In genomic region chr12:120999191-121000120, GRCh38 we compare ENCODE assay signal across 14 cellular contexts. TPM values are rescaled to one million over a fixed set of nuclear protein-coding genes. Genes with fewer than 3 reads are reported as not detected.
DNase-seq lines count a peak whose midpoint lies in the region; ATAC-seq and TF ChIP-seq lines count a peak whose summit lies in the region.
"Had no signal": no experiment of that assay in that cellular context is flagged by ENCODE, and none has a peak within 500 bp of the region (broad histone marks: within the 10 kb centered on the region; RNA-seq: fewer than 3 reads in every experiment).

No MANE protein-coding gene starts in this region.

- no CpG with 5 or more reads among the region's 23 CpGs for WGBS in neuronal stem cell (ENCODE audit: extremely low coverage in 2 of 2, insufficient read length in 2 of 2, insufficient replicate concordance in 1 of 2), 2 donors
- 36% methylated on average over 15 of the region's 23 CpGs for whole genome bisulfite sequencing in suprapubic skin

- H2AK5ac ChIP-seq in neuronal stem cell (ENCODE audit: low read depth, low read length), result peak overlapping the region; percentile 12

- H3K27me3 ChIP-seq in Panc1 (ENCODE audit: control insufficient read depth, insufficient read depth, low read length) (no peaks in the 10 kb centered on the region), neuronal stem cell (ENCODE audit: control insufficient read depth in 3 of 3, insufficient read depth in 3 of 3, low read depth in 1 of 3, low read length in 3 of 3) (no peaks in the 10 kb centered on the region), suprapubic skin (peaks cover 5% of the 10 kb centered on the region)

- TF ChIP-seq POLR2A in suprapubic skin (IDR thresholded peaks at IDR 0.05), result no peak

- no peaks in the 10 kb centered on the region for H3K79me1 ChIP-seq in neuronal stem cell (ENCODE audit: low read depth, low read length)

- H3K36me3 ChIP-seq in Panc1 (ENCODE audit: control insufficient read depth, insufficient read depth, low read length) (no peaks in the 10 kb centered on the region), neuronal stem cell (replicated peaks in 1 of 2; ENCODE audit: control insufficient read depth in 2 of 2, insufficient read depth in 2 of 2, low read length in 2 of 2) (peaks cover 11 to 26% of the 10 kb centered on the region in 2 donors), suprapubic skin (peaks cover 32% of the 10 kb centered on the region)

- no peak overlapping the region for H4K91ac ChIP-seq in neuronal stem cell (ENCODE audit: low read depth, low read length, poor library complexity)

- no peak overlapping the region for H3K4ac ChIP-seq in neuronal stem cell (ENCODE audit: low read length)

- no TSS peak for BruUV-seq in Panc1 (replicated peaks; lab: Mats Ljungman, UMichigan)

- CTCF ChIA-PET in Panc1 (lab: Charles Lee), result no interaction called here

- no peak overlapping the region for H2BK12ac ChIP-seq in neuronal stem cell (ENCODE audit: low read length)

- H4K8ac ChIP-seq in neuronal stem cell (ENCODE audit: low read depth, low read length), result no peak overlapping the region

- no peak overlapping the region for H3K14ac ChIP-seq in neuronal stem cell (ENCODE audit: low read length)

- in situ Hi-C loops in Panc1 (cut with HindIII; ENCODE audit: low pct_unique_long_range_greater_than_20kb, low sequenced_read_pairs) (no loop called here), G401 (cut with HindIII; ENCODE audit: low sequenced_read_pairs) (no loop called here)

- intact Hi-C loops in Panc1 (cut with micrococcal nuclease; ENCODE audit: unreplicated experiment), result no loop called here

- ATAC-seq in Panc1, result peak; percentile 55; the same call in 1 of the 2 replicates

- POLR2A ChIA-PET in Panc1 (lab: Charles Lee), result no interaction called here

- no peaks in the 10 kb centered on the region for H3K9me3 ChIP-seq in Panc1 (ENCODE audit: control insufficient read depth, insufficient read depth, low read depth, low read length)
- H3K9me3 ChIP-seq in neuronal stem cell (replicated peaks in 1 of 2; ENCODE audit: control insufficient read depth in 2 of 2, insufficient read depth in 1 of 2, low read depth in 1 of 2, low read length in 2 of 2), result peaks cover 0 to 2% of the 10 kb centered on the region in 2 donors
- no peaks in the 10 kb centered on the region for H3K9me3 ChIP-seq in suprapubic skin

- H3K18ac ChIP-seq in neuronal stem cell (ENCODE audit: low read length), result peak overlapping the region; percentile 39

- TF ChIP-seq EP300 in suprapubic skin (IDR thresholded peaks at IDR 0.05), result no peak

- no peak overlapping the region for H2AFZ ChIP-seq in neuronal stem cell (ENCODE audit: low read length)

- no peak overlapping the region for H3K4me3 ChIP-seq in Panc1 (ENCODE audit: low read depth in 2 of 2, low read length in 2 of 2)
- no peak overlapping the region for H3K4me3 ChIP-seq in neuronal stem cell (ENCODE audit: low read length in 2 of 2)
- H3K4me3 ChIP-seq in suprapubic skin, result no peak overlapping the region

- peak overlapping the region; percentile 70 for H3K23ac ChIP-seq in neuronal stem cell (ENCODE audit: low read depth, low read length, poor library complexity)

- TF ChIP-seq CTCF in Panc1 (IDR thresholded peaks at IDR 0.05) (no peak), suprapubic skin (IDR thresholded peaks at IDR 0.05) (no peak)

- H3K4me1 ChIP-seq in Panc1 (ENCODE audit: control insufficient read depth, insufficient read depth, low read length) (no peaks in the 10 kb centered on the region), neuronal stem cell (ENCODE audit: control insufficient read depth in 2 of 2, insufficient read depth in 1 of 2, low read depth in 1 of 2, low read length in 2 of 2) (no peaks in the 10 kb centered on the region), suprapubic skin (no peaks in the 10 kb centered on the region)

- no peak overlapping the region for H2BK15ac ChIP-seq in neuronal stem cell (ENCODE audit: low read length)

- no peak overlapping the region for H2BK120ac ChIP-seq in neuronal stem cell (ENCODE audit: low read depth, low read length)

- no peak overlapping the region for H2BK5ac ChIP-seq in neuronal stem cell (ENCODE audit: low read length)

- DNase-seq in NCI-H82 (lab: John Stamatoyannopoulos, UW) (peak; percentile 19), NCI-H82 treated with DMSO at 0.1 percent for 48 hours (lab: John Stamatoyannopoulos, UW; ENCODE audit: unreplicated experiment) (no peak), Panc1 (ENCODE audit: low read depth, low spot score) (no peak), fibroblast of peridontal ligament (ENCODE audit: extremely low read depth) (peak; percentile 63), neuronal stem cell (ENCODE audit: low spot score) (no peak), suprapubic skin (ENCODE audit: low spot score in 2 of 2) (no peak), NCI-H69 (lab: John Stamatoyannopoulos, UW) (no peak), G401 (ENCODE audit: low spot score) (no peak)
- DNase-seq: 8988T; activated gamma-delta T cell treated with Interleukin-2 at 50 U/mL for 16 hours; CD8-positive, alpha-beta memory T cell; effector CD4-positive, alpha-beta T cell; GF-D8; stimulated activated CD4-positive, alpha-beta T cell treated with anti-CD3 and anti-CD28 coated beads, Interleukin-4, amount 100 ng/mL, for 24 hours had no signal

- H3K27ac ChIP-seq in Panc1 (ENCODE audit: low read length), result no peak overlapping the region
- no peak overlapping the region for H3K27ac ChIP-seq in neuronal stem cell (replicated peaks; ENCODE audit: low read length)
- no peak overlapping the region for H3K27ac ChIP-seq in suprapubic skin

- no peak overlapping the region for H3K4me2 ChIP-seq in neuronal stem cell (ENCODE audit: insufficient read depth, low read length, poor library complexity, severe bottlenecking)

- H3K9ac ChIP-seq in neuronal stem cell (ENCODE audit: low read depth, low read length, poor library complexity), result peak overlapping the region; percentile 30

RNA-seq across cellular contexts. Expression of gene C12orf43, which starts 16.8 kb away (rescaled TPM):
- 20.7 TPM for total RNA-seq in Panc1 (2021; ENCODE audit: unreplicated experiment)
- polyA plus RNA-seq in Panc1 (2012; ENCODE audit: insufficient read length), result 15.4 TPM
- 15.4 TPM for polyA plus RNA-seq in neuronal stem cell (2013, experiment 1 of 2)
- 16.6 TPM for polyA plus RNA-seq in neuronal stem cell (2013, experiment 2 of 2)
- total RNA-seq in suprapubic skin, result 10 to 100 TPM in 1 of 4 donors, 1 to 10 TPM in 3; 5.4 to 14.8 (median 7.1) TPM
- total RNA-seq in G401 (2014; rRNA removed; shearing (Covaris generic)), result 22.2 and 37.1 TPM in 2 replicates

RNA-seq across cellular contexts. Expression of gene HNF1A, which starts 21.1 kb away (rescaled TPM):
- total RNA-seq in Panc1 (2021; ENCODE audit: unreplicated experiment), result 0.26 TPM
- polyA plus RNA-seq in Panc1 (2012; ENCODE audit: insufficient read length), result 0.22 TPM
- polyA plus RNA-seq in neuronal stem cell (2013, experiment 1 of 2), result not detected
- not detected for polyA plus RNA-seq in neuronal stem cell (2013, experiment 2 of 2)
- total RNA-seq in suprapubic skin, result under 1 TPM in 1 of 4 donors, not detected in 3; 0.57 TPM
- total RNA-seq in G401 (2014; rRNA removed; shearing (Covaris generic)), result not detected in 2 replicates
- total RNA-seq: CD8-positive, alpha-beta memory T cell had no signal
- polyA plus RNA-seq: CD8-positive, alpha-beta memory T cell had no signal

RNA-seq across cellular contexts. Expression of gene OASL, which starts 39.6 kb away (rescaled TPM):
- total RNA-seq in Panc1 (2021; ENCODE audit: unreplicated experiment) (21.1 TPM), suprapubic skin (under 1 TPM in 3 of 4 donors, not detected in 1; 0.53 to 0.91 (median 0.64) TPM)
- polyA plus RNA-seq in Panc1 (2012; ENCODE audit: insufficient read length), result 7.5 TPM
- polyA plus RNA-seq in neuronal stem cell (2013, experiment 1 of 2), result not detected
- not detected for polyA plus RNA-seq in neuronal stem cell (2013, experiment 2 of 2)
- not detected in 2 replicates for total RNA-seq in G401 (2014; rRNA removed; shearing (Covaris generic))

Comparison
In these comparisons a context has a peak if more than half of its experiments do, and no peak if none do; other contexts are left out.
1. DNase-seq: peak in NCI-H82 (single experiment) and fibroblast of peridontal ligament (single experiment); none in NCI-H82 treated with DMSO at 0.1 percent for 48 hours (single experiment), Panc1 (single experiment), neuronal stem cell (single experiment), suprapubic skin (0 of 2), NCI-H69 (single experiment) and G401 (single experiment).
2. RNA of gene OASL, which starts 39.6 kb away (total RNA-seq): 21.1 TPM in Panc1 (single experiment); 0.53 to 0.91 TPM in suprapubic skin and not detected in G401; every median in the first group is over 10 times any median in the second.